In the genomic region with DNA sequence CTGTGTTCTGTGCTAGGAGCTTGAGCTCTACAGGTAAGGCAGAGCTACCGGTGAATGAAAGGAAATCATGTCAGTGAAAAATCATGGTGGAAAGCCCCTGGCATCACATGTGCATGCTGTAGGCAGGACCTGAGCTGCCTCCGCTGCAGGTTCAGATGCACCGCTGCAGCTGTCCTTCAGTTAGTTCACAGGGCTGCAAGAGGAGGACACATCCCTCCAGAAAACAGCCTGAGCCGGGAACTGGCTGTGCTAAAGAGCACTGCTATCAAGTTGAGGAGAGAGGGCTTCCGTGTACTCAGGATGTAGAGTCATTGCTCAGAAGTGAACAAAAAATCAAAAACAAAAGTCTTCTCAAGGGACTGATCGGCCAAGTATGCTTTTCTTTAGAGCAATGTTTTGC, we compare ENCODE assay signal across 15 cellular contexts.
A peak's percentile ranks its signal among the peaks of the same experiment; 100 is the strongest.
DNase-seq lines count a peak whose midpoint lies in the region; ATAC-seq, FAIRE-seq and TF ChIP-seq lines count a peak whose summit lies in the region.
"Had no signal": no experiment of that assay in that cellular context is flagged by ENCODE, and none has a peak within 500 bp of the region (broad histone marks: within the 10 kb centered on the region; RNA-seq: fewer than 3 reads in every experiment).

No MANE protein-coding gene starts in this region.

- H3K36me3 ChIP-seq in thymus (ENCODE audit: control insufficient read depth, insufficient read depth): no peaks in the 10 kb centered on the region

- H3K9me3 Mint-ChIP-seq in activated T-cell treated with anti-CD3 and anti-CD28 coated beads, Interleukin-2, amount 50 U/mL, for 4 hours: no peaks in the 10 kb centered on the region

- DNase-seq in Right ventricle myocardium superior (no peak), Right ventricle myocardium inferior (ENCODE audit: missing footprints) (no peak), right cardiac atrium (peak in 2 of 3 donors; percentile 47 to 76), H54 (ENCODE audit: insufficient read length, low spot score) (no peak), GM19240 (ENCODE audit: insufficient read length, low spot score) (no peak)
- DNase-seq in activated T-cell treated with anti-CD3 and anti-CD28 coated beads, Interleukin-2, amount 50 U/mL, for 4 hours: peak; percentile 36
- DNase-seq: dorsolateral prefrontal cortex, IMR-90, NCI-H226 had no signal

- peaks cover 53% of the 10 kb centered on the region for H3K4me1 Mint-ChIP-seq in activated T-cell treated with anti-CD3 and anti-CD28 coated beads, Interleukin-2, amount 50 U/mL, for 4 hours (ENCODE audit: low read depth)

- intact Hi-C loops in Right ventricle myocardium superior (cut with DNase I) (no loop called here), Right ventricle myocardium inferior (cut with DNase I) (no loop called here), right cardiac atrium (cut with DNase I) (no loop called here)

- H3K27me3 ChIP-seq in right cardiac atrium (ENCODE audit: control insufficient read depth, insufficient read depth) (no peaks in the 10 kb centered on the region), thymus (ENCODE audit: control insufficient read depth, insufficient read depth) (no peaks in the 10 kb centered on the region)
- H3K27me3 ChIP-seq: ascending aorta, dorsolateral prefrontal cortex had no signal

- H3K4me1 ChIP-seq in right cardiac atrium (ENCODE audit: control insufficient read depth, insufficient read depth, low read length): no peaks in the 10 kb centered on the region
- peaks cover 13% of the 10 kb centered on the region for H3K4me1 ChIP-seq in thymus (ENCODE audit: control insufficient read depth, insufficient read depth, low read length)
- H3K4me1 ChIP-seq: ascending aorta had no signal

- ATAC-seq in Right ventricle myocardium superior (ENCODE audit: poor library complexity) (peak; percentile 22), Right ventricle myocardium inferior (no peak), right cardiac atrium (peak; percentile 88 to 97), HG02610 (IDR thresholded peaks at IDR 0.05; ENCODE audit: unreplicated experiment) (no peak)
- peak; percentile 38 to 43 for ATAC-seq in activated T-cell treated with anti-CD3 and anti-CD28 coated beads, Interleukin-2, amount 50 U/mL, for 4 hours
- ATAC-seq: SK-N-SH treated with all-trans-retinoic acid at 6 μM for 48 hours had no signal

- H3K9me3 ChIP-seq in right cardiac atrium (ENCODE audit: control insufficient read depth, low read length) (no peaks in the 10 kb centered on the region), thymus (ENCODE audit: control insufficient read depth) (no peaks in the 10 kb centered on the region)
- H3K9me3 ChIP-seq: ascending aorta, thoracic aorta had no signal

- 80% methylated on average over 6 of the region's 6 CpGs for WGBS in right cardiac atrium
- 87% methylated on average over 6 of the region's 6 CpGs for WGBS in thymus

- H3K27ac ChIP-seq in right cardiac atrium (ENCODE audit: low read length) (no peak overlapping the region), thymus (ENCODE audit: low read depth) (peak overlapping the region; percentile 33)
- H3K27ac ChIP-seq: ascending aorta, thoracic aorta had no signal

- TF ChIP-seq POLR2A in H54 (IDR thresholded peaks at IDR 0.05; ENCODE audit: low read depth, low read length): no peak

- H3K4me3 ChIP-seq in right cardiac atrium (ENCODE audit: low read length): no peak overlapping the region
- H3K4me3 ChIP-seq in thymus (ENCODE audit: low read length): no peak overlapping the region
- H3K4me3 ChIP-seq: ascending aorta, dorsolateral prefrontal cortex, thoracic aorta had no signal

- peaks cover 16% of the 10 kb centered on the region for H3K36me3 Mint-ChIP-seq in activated T-cell treated with anti-CD3 and anti-CD28 coated beads, Interleukin-2, amount 50 U/mL, for 4 hours (ENCODE audit: insufficient read depth)

- H3K4me3 Mint-ChIP-seq in activated T-cell treated with anti-CD3 and anti-CD28 coated beads, Interleukin-2, amount 50 U/mL, for 4 hours: peak overlapping the region; percentile 59

- FAIRE-seq in H54 (lab: Jason Lieb, UNC): no peak
- FAIRE-seq: A204.1 had no signal

- H3K27me3 Mint-ChIP-seq in activated T-cell treated with anti-CD3 and anti-CD28 coated beads, Interleukin-2, amount 50 U/mL, for 4 hours (ENCODE audit: low read depth): no peaks in the 10 kb centered on the region

Comparison
In these comparisons a context has a peak if more than half of its experiments do, and no peak if none do; other contexts are left out.
1. ATAC-seq: peak in Right ventricle myocardium superior (single experiment), activated T-cell treated with anti-CD3 and anti-CD28 coated beads, Interleukin-2, amount 50 U/mL, for 4 hours (2 of 2) and right cardiac atrium (2 of 2); none in Right ventricle myocardium inferior (single experiment) and HG02610 (single experiment).
2. DNase-seq: peak in activated T-cell treated with anti-CD3 and anti-CD28 coated beads, Interleukin-2, amount 50 U/mL, for 4 hours (single experiment) and right cardiac atrium (2 of 3); none in Right ventricle myocardium superior (single experiment), Right ventricle myocardium inferior (single experiment), H54 (single experiment) and GM19240 (single experiment).